Comparison of ENCODE assay signal across 1 cellular context in genomic region chr5:181053760-181054122, GRCh38.
TF ChIP-seq lines count a peak whose summit lies in the region.

No MANE protein-coding gene starts in this region.

TF ChIP-seq in HepG2, 621 proteins besides CTCF, POLR2A, EP300 and RAD21 (continued from another document):
- TF ChIP-seq ZNF280D (CRISPR knock-in tag; IDR thresholded peaks at IDR 0.05) (no peak), ZNF549 (CRISPR knock-in tag; IDR thresholded peaks at IDR 0.05) (no peak), ZNF326 (CRISPR knock-in tag; IDR thresholded peaks at IDR 0.05; ENCODE audit: borderline replicate concordance) (no peak)
